Comparison of ENCODE assay signal across 11 cellular contexts in genomic region chr9:108671156-108671555, GRCh38.
DNase-seq lines count a peak whose midpoint lies in the region; ATAC-seq, FAIRE-seq and TF ChIP-seq lines count a peak whose summit lies in the region.
"Had no signal": no experiment of that assay in that cellular context is flagged by ENCODE, and none has a peak within 500 bp of the region (broad histone marks: within the 10 kb centered on the region; RNA-seq: fewer than 3 reads in every experiment).

No MANE protein-coding gene starts in this region.

- H3K4me3 Mint-ChIP-seq in neural crest cell = no peak overlapping the region
- H3K4me3 Mint-ChIP-seq: activated T-cell treated with anti-CD3 and anti-CD28 coated beads, Interleukin-2, amount 50 U/mL, for 24 hours had no signal

- TF ChIP-seq CTCF in bronchial epithelial cell (IDR thresholded peaks at IDR 0.05; ENCODE audit: insufficient read depth, low read length, severe bottlenecking) (peak; percentile 64), neural crest cell (conservative IDR thresholded peaks at IDR 0.05) (peak; percentile 58)

- H3K27ac Mint-ChIP-seq in neural crest cell (ENCODE audit: unreplicated experiment) = no peak overlapping the region
- H3K27ac Mint-ChIP-seq: activated T-cell treated with anti-CD3 and anti-CD28 coated beads, Interleukin-2, amount 50 U/mL, for 24 hours had no signal

- DNase-seq in EH (ENCODE audit: low read depth) (peak; percentile 80), LHCN-M2 (ENCODE audit: low read depth) (peak; percentile 38), bronchial epithelial cell (ENCODE audit: low read depth) (peak; percentile 73), neural crest cell (ENCODE audit: low read depth, low spot score) (no peak), NCI-H774 (lab: John Stamatoyannopoulos, UW) (no peak)
- no peak for DNase-seq in activated CD8-positive, alpha-beta memory T cell treated with anti-CD3 and anti-CD28 coated beads, Interleukin-2, amount 50 U/mL, for 4 hours
- DNase-seq: activated T-cell treated with anti-CD3 and anti-CD28 coated beads, Interleukin-2, amount 50 U/mL, for 24 hours; stimulated activated CD4-positive, alpha-beta T cell treated with anti-CD3 and anti-CD28 coated beads, Interleukin-4, amount 100 ng/mL, for 24 hours; upper lobe of left lung had no signal

- ATAC-seq in HG03521 (IDR thresholded peaks at IDR 0.05; ENCODE audit: unreplicated experiment) = no peak

- FAIRE-seq in bronchial epithelial cell (lab: Jason Lieb, UNC) = peak; percentile 84
- FAIRE-seq: endothelial cell of umbilical vein had no signal

- peaks cover 2% of the 10 kb centered on the region for H3K9me3 Mint-ChIP-seq in neural crest cell
- H3K9me3 Mint-ChIP-seq: activated T-cell treated with anti-CD3 and anti-CD28 coated beads, Interleukin-2, amount 50 U/mL, for 24 hours had no signal

- H3K27me3 Mint-ChIP-seq in neural crest cell (ENCODE audit: low read depth) = peaks cover 7% of the 10 kb centered on the region
- H3K27me3 Mint-ChIP-seq: activated T-cell treated with anti-CD3 and anti-CD28 coated beads, Interleukin-2, amount 50 U/mL, for 24 hours had no signal

- H3K4me1 Mint-ChIP-seq in neural crest cell = peaks cover under 1% of the 10 kb centered on the region

- no peaks in the 10 kb centered on the region for H3K27me3 ChIP-seq in bronchial epithelial cell (ENCODE audit: control insufficient read depth, insufficient read depth, low read length)
- H3K27me3 ChIP-seq: upper lobe of left lung had no signal

- H3K4me3 ChIP-seq in bronchial epithelial cell (ENCODE audit: low read depth, low read length) = no peak overlapping the region
- H3K4me3 ChIP-seq: upper lobe of left lung had no signal

- H3K36me3 Mint-ChIP-seq in neural crest cell (ENCODE audit: low read depth) = no peaks in the 10 kb centered on the region

- no peaks in the 10 kb centered on the region for H3K36me3 ChIP-seq in bronchial epithelial cell (ENCODE audit: control insufficient read depth, insufficient read depth, low read length)
- H3K36me3 ChIP-seq: upper lobe of left lung had no signal

Comparison
In these comparisons a context has a peak if more than half of its experiments do, and no peak if none do; other contexts are left out.
1. DNase-seq: peak in EH (single experiment), LHCN-M2 (single experiment) and bronchial epithelial cell (single experiment); none in neural crest cell (single experiment), activated CD8-positive, alpha-beta memory T cell treated with anti-CD3 and anti-CD28 coated beads, Interleukin-2, amount 50 U/mL, for 4 hours (single experiment) and NCI-H774 (single experiment).